In the genomic region with DNA sequence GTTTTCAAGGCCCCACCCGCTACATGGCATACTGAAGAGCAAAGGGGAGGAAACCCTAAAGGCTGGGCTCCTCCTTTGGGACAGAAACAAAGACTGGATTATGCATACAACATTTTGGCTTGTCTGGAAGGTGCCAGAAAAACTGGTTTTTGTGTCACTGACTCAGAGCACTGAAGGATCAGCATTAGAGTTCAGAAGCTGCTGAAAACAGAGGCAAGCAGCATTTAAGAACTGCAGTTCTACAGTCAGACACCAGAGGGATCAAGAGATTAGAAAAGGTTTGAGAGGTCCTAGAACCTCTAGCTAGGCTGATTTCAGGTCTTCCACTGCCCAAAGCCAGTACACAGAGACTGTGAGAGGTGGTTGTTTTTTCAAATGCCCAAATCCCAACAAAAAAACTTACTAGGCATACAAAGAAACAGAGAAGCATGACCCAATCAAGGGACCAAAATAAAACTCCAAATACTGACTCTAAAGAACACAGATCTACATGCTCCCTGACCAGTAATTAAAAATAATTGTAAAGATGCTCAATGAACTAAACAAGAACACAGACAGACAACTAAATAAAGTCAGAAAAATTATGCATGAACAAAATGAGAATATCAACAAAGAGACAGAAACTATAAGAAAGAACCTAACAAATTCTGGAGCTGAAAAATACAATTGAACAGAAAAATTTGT, we compare ENCODE assay signal across 8 cellular contexts.
DNase-seq lines count a peak whose midpoint lies in the region; ATAC-seq and TF ChIP-seq lines count a peak whose summit lies in the region.

No MANE protein-coding gene starts in this region.

- DNase-seq in NCI-H2227 (lab: John Stamatoyannopoulos, UW; ENCODE audit: unreplicated experiment) (peak; percentile 37), NCI-H2227 treated with DMSO at 0.1 percent for 48 hours (lab: John Stamatoyannopoulos, UW) (no peak), LHCN-M2 (ENCODE audit: low read depth) (peak; percentile 80), SHP77 treated with DMSO at 0.1 percent for 48 hours (lab: John Stamatoyannopoulos, UW) (peak; percentile 34), fibroblast of pulmonary artery (ENCODE audit: low read depth) (peak; percentile 87), pulmonary artery endothelial cell (ENCODE audit: low read depth, low spot score) (peak; percentile 63)
- no peak for DNase-seq in effector memory CD4-positive, alpha-beta T cell

- no peaks in the 10 kb centered on the region for H3K27me3 ChIP-seq in effector memory CD4-positive, alpha-beta T cell (replicated peaks; ENCODE audit: control insufficient read depth, insufficient read depth, low read length, poor library complexity, severe bottlenecking)

- no peak for ATAC-seq in HG03521 (IDR thresholded peaks at IDR 0.05; ENCODE audit: unreplicated experiment)

- H3K9me3 ChIP-seq in effector memory CD4-positive, alpha-beta T cell (ENCODE audit: control insufficient read depth, low read length) = no peaks in the 10 kb centered on the region

- no peak overlapping the region for H3K4me3 ChIP-seq in fibroblast of pulmonary artery (replicated peaks; ENCODE audit: low read depth, low read length)
- no peak overlapping the region for H3K4me3 ChIP-seq in effector memory CD4-positive, alpha-beta T cell (ENCODE audit: insufficient read depth, low read depth, low read length, poor library complexity, severe bottlenecking)

- no peaks in the 10 kb centered on the region for H3K4me1 ChIP-seq in effector memory CD4-positive, alpha-beta T cell (ENCODE audit: control insufficient read depth, insufficient read depth, low read length, poor library complexity, severe bottlenecking)

- H3K27ac ChIP-seq in effector memory CD4-positive, alpha-beta T cell (ENCODE audit: insufficient read depth, low read length, poor library complexity, severe bottlenecking) = no peak overlapping the region

- peak; percentile 91 for TF ChIP-seq CTCF in fibroblast of pulmonary artery (IDR thresholded peaks at IDR 0.05; ENCODE audit: low read length, missing control alignments)

- no peaks in the 10 kb centered on the region for H3K36me3 ChIP-seq in effector memory CD4-positive, alpha-beta T cell (ENCODE audit: control insufficient read depth, insufficient read depth, low read length)

Comparison
In these comparisons a context has a peak if more than half of its experiments do, and no peak if none do; other contexts are left out.
1. DNase-seq: peak in NCI-H2227 (single experiment), LHCN-M2 (single experiment), SHP77 treated with DMSO at 0.1 percent for 48 hours (single experiment), fibroblast of pulmonary artery (single experiment) and pulmonary artery endothelial cell (single experiment); none in NCI-H2227 treated with DMSO at 0.1 percent for 48 hours (single experiment) and effector memory CD4-positive, alpha-beta T cell (0 of 3).